Comparison of ENCODE assay signal across 23 cellular contexts in genomic region chr2:3024401-3024935, GRCh38.
DNase-seq lines count a peak whose midpoint lies in the region; ATAC-seq and TF ChIP-seq lines count a peak whose summit lies in the region.
"Had no signal": no experiment of that assay in that cellular context is flagged by ENCODE, and none has a peak within 500 bp of the region (broad histone marks: within the 10 kb centered on the region; RNA-seq: fewer than 3 reads in every experiment).

No MANE protein-coding gene starts in this region.

- no peak overlapping the region for H3K9ac ChIP-seq in H9 (ENCODE audit: extremely low read depth, insufficient read length, low read length)

- H3T11ph ChIP-seq in H9 (ENCODE audit: low read length) = no peak overlapping the region

- H3K27me3 Mint-ChIP-seq in H9 (ENCODE audit: low read depth) = peaks cover 9% of the 10 kb centered on the region
- H3K27me3 Mint-ChIP-seq in effector memory CD8-positive, alpha-beta T cell = peaks cover 7 to 21% of the 10 kb centered on the region in 2 donors

- no peak overlapping the region for H4K91ac ChIP-seq in H9 (ENCODE audit: insufficient read length, low read depth, low read length)

- H3K23ac ChIP-seq in H9 (ENCODE audit: insufficient read length, low read depth, low read length) = no peak overlapping the region

- TF ChIP-seq CTCF in H9 (conservative IDR thresholded peaks at IDR 0.05) = no peak

- no peak overlapping the region for H2BK15ac ChIP-seq in H9 (ENCODE audit: low read depth, low read length)

- H2BK20ac ChIP-seq in H9 (ENCODE audit: low read depth, low read length, poor library complexity, severe bottlenecking) = no peak overlapping the region

- H3K23me2 ChIP-seq in H9 (ENCODE audit: insufficient read length, low read depth, low read length, poor library complexity, severe bottlenecking) = no peaks in the 10 kb centered on the region

- H3K14ac ChIP-seq in H9 (ENCODE audit: insufficient read depth, low read length) = no peak overlapping the region

- no peaks in the 10 kb centered on the region for H3K79me1 ChIP-seq in H9 (ENCODE audit: insufficient read depth, low read depth, low read length, poor library complexity, severe bottlenecking)

- no peak overlapping the region for H2BK5ac ChIP-seq in H9 (ENCODE audit: insufficient read length, low read length)

- peaks cover 5% of the 10 kb centered on the region; the same call in 1 of the 2 replicates for H3K4me1 ChIP-seq in H9 (ENCODE audit: insufficient read depth, low read length)
- H3K4me1 ChIP-seq: A549, Caco-2, Peyer's patch had no signal

- peaks cover 2 to 10% of the 10 kb centered on the region in 2 experiments for H3K9me3 Mint-ChIP-seq in H9
- H3K9me3 Mint-ChIP-seq in effector memory CD8-positive, alpha-beta T cell = peaks cover 0 to 2% of the 10 kb centered on the region in 2 donors
- H3K9me3 Mint-ChIP-seq: CD8-positive, alpha-beta T cell had no signal

- no peak overlapping the region; a peak in 1 of 5 replicates for H3K4me3 Mint-ChIP-seq in H9
- H3K4me3 Mint-ChIP-seq in effector memory CD8-positive, alpha-beta T cell = no peak overlapping the region
- H3K4me3 Mint-ChIP-seq: CD8-positive, alpha-beta T cell had no signal

- H3K36me3 Mint-ChIP-seq in H9 (ENCODE audit: insufficient read depth in 1 of 3, low read depth in 3 of 3) = peaks cover 0 to 5% (median 1%) of the 10 kb centered on the region in 3 experiments; a peak in 5 of 7 replicates
- no peaks in the 10 kb centered on the region for H3K36me3 Mint-ChIP-seq in effector memory CD8-positive, alpha-beta T cell (ENCODE audit: insufficient read depth)
- H3K36me3 Mint-ChIP-seq: CD8-positive, alpha-beta T cell had no signal

- H4K8ac ChIP-seq in H9 (replicated peaks; ENCODE audit: insufficient read length, low read depth, low read length) = no peak overlapping the region

- no peak overlapping the region for H3K56ac ChIP-seq in H9 (ENCODE audit: insufficient read length, low read depth, low read length)

- no peak overlapping the region for H3K4me2 ChIP-seq in H9 (ENCODE audit: insufficient read depth, insufficient read length, low read length)
- H3K4me2 ChIP-seq: A549 had no signal

- H3K18ac ChIP-seq in H9 (ENCODE audit: insufficient read length, low read depth, low read length) = no peak overlapping the region

- H3K4me1 Mint-ChIP-seq in H9 = peaks cover 11 to 14% of the 10 kb centered on the region in 2 experiments
- H3K4me1 Mint-ChIP-seq in effector memory CD8-positive, alpha-beta T cell (ENCODE audit: low read depth in 2 of 2) = no peaks in the 10 kb centered on the region

- no peak overlapping the region for H2AK5ac ChIP-seq in H9 (ENCODE audit: insufficient read length, low read length)

- no peak overlapping the region for H3K4ac ChIP-seq in H9 (ENCODE audit: low read depth, low read length)

- H3K27ac Mint-ChIP-seq in H9 = peak overlapping the region in 1 of 3 experiments; percentile 63; a peak in 2 of 7 replicates
- no peak overlapping the region for H3K27ac Mint-ChIP-seq in effector memory CD8-positive, alpha-beta T cell
- H3K27ac Mint-ChIP-seq: CD8-positive, alpha-beta T cell had no signal

- no peak overlapping the region for H2AFZ ChIP-seq in H9 (ENCODE audit: low read length)

- no peaks in the 10 kb centered on the region for H3K79me2 ChIP-seq in H9 (ENCODE audit: insufficient read depth, low read length)

- H4K20me1 ChIP-seq in H9 (ENCODE audit: control insufficient read depth, insufficient read depth, insufficient read length) = no peaks in the 10 kb centered on the region

- H2BK120ac ChIP-seq in H9 (ENCODE audit: low read depth, low read length, poor library complexity, severe bottlenecking) = no peak overlapping the region

- 0 out of 2 replicates have a peak, but pooled peaks cover 2% of the 10 kb centered on the region for H3K27me3 ChIP-seq in H9 (ENCODE audit: insufficient read depth, low read length)
- H3K27me3 ChIP-seq: Peyer's patch had no signal

- no CpG with 5 or more reads among the region's 10 CpGs for WGBS in H9 (ENCODE audit: extremely low coverage, insufficient read length, low lambda C conversion rate)

- ATAC-seq in effector memory CD8-positive, alpha-beta T cell (replicated peaks) = no peak
- ATAC-seq: A549; CD8-positive, alpha-beta T cell; GM12878; K562 had no signal

- H4K5ac ChIP-seq in H9 (ENCODE audit: insufficient read length, low read depth, low read length) = no peak overlapping the region

- DNase-seq in H9 (peak; percentile 56), ecto neural progenitor cell (ENCODE audit: low spot score) (peak; percentile 19), iPS DF 4.7 (ENCODE audit: extremely low read depth, low spot score) (peak; percentile 41), mucosa of gallbladder (ENCODE audit: low spot score) (peak; percentile 4), UCSD-AML1 (lab: John Stamatoyannopoulos, UW; ENCODE audit: unreplicated experiment) (no peak), T-helper 1 cell (no peak), NCI-H146 treated with DMSO at 0.1 percent for 48 hours (lab: John Stamatoyannopoulos, UW; ENCODE audit: unreplicated experiment) (no peak)
- DNase-seq in effector memory CD8-positive, alpha-beta T cell = no peak
- DNase-seq: Caco-2; CD8-positive, alpha-beta T cell; GOT3; MV-4-11; NCI-H1105; NCI-H1436 treated with DMSO at 0.1 percent for 48 hours; NCI-H1930; NCI-H446 treated with DMSO at 0.1 percent for 48 hours; NCI-H69; OCI-M1; Peyer's patch had no signal

- H3K9me3 ChIP-seq in H9 (ENCODE audit: control insufficient read depth, low read depth, low read length) = no peaks in the 10 kb centered on the region
- H3K9me3 ChIP-seq: A549, Caco-2, Peyer's patch had no signal

- H3K27ac ChIP-seq in H9 (ENCODE audit: insufficient read length, low read depth, low read length) = no peak overlapping the region
- H3K27ac ChIP-seq: A549, C4-2B, Peyer's patch had no signal

- H2BK12ac ChIP-seq in H9 (ENCODE audit: insufficient read length, low read depth, low read length) = no peak overlapping the region

Comparison
In these comparisons a context has a peak if more than half of its experiments do, and no peak if none do; other contexts are left out.
1. DNase-seq: peak in H9 (single experiment), ecto neural progenitor cell (single experiment), iPS DF 4.7 (single experiment) and mucosa of gallbladder (single experiment); none in effector memory CD8-positive, alpha-beta T cell (0 of 3), UCSD-AML1 (single experiment), T-helper 1 cell (0 of 5) and NCI-H146 treated with DMSO at 0.1 percent for 48 hours (single experiment).